Comparison of ENCODE assay signal across 1 cellular context in genomic region chr2:102245266-102246151, GRCh38.
TF ChIP-seq lines count a peak whose summit lies in the region.

No MANE protein-coding gene starts in this region.

TF ChIP-seq in H1, 55 proteins besides CTCF, POLR2A, EP300 and RAD21:
- TF ChIP-seq BACH1 (IDR thresholded peaks at IDR 0.05; ENCODE audit: low read length) = no peak
- no peak for TF ChIP-seq SAP30 (IDR thresholded peaks at IDR 0.05; ENCODE audit: insufficient read depth, insufficient replicate concordance, low read length)
- no peak for TF ChIP-seq HDAC6 (IDR thresholded peaks at IDR 0.05; ENCODE audit: low read depth, low read length)
- TF ChIP-seq RNF2 (IDR thresholded peaks at IDR 0.05; ENCODE audit: borderline replicate concordance, low read depth, low read length, missing control alignments, poor library complexity, severe bottlenecking) = no peak
- TF ChIP-seq CHD2 (IDR thresholded peaks at IDR 0.05; ENCODE audit: low read length) = no peak
